1 cellular context compared by ENCODE assay signal in genomic region chr6:30129818-30130679, GRCh38.
TF ChIP-seq lines count a peak whose summit lies in the region.

No MANE protein-coding gene starts in this region.

TF ChIP-seq in HCT116, 20 proteins besides CTCF, POLR2A, EP300 and RAD21 (continued from another document):
- no peak for TF ChIP-seq REST (IDR thresholded peaks at IDR 0.05; ENCODE audit: low read depth)
- TF ChIP-seq JUND (IDR thresholded peaks at IDR 0.05) = no peak
